In the genomic region with DNA sequence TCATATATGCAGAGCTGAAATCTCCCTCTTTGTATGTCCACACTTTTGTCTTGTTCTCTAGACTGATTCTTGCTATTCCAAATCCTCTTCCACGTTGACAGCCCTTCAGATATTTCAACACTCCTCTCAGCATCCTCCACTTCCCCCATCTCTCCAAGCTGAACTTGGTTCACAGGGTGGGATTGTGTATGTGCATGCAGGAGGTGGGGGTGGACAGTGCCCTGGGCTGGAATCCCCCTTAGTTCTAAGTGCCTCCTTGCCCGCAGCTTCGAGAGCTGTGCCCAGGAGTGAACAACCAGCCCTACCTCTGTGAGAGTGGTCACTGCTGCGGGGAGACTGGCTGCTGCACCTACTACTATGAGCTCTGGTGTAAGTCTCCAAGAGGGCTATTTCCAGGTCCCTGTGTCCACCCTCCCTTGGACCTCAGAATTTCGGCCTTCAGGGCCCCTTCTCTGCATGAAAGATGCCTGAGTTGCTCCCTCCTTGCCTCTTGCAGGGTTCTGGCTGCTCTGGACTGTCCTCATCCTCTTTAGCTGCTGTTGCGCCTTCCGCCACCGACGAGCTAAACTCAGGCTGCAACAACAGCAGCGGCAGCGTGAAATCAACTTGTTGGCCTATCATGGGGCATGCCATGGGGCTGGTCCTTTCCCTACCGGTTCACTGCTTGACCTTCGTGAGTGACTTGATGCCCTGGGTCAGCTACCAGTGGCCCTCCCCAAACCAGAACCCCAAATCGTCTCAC, we compare ENCODE assay signal across 9 cellular contexts. TPM values are rescaled to one million over a fixed set of nuclear protein-coding genes. Genes with fewer than 3 reads are reported as not detected.
DNase-seq lines count a peak whose midpoint lies in the region; ATAC-seq and TF ChIP-seq lines count a peak whose summit lies in the region.
"Had no signal": no experiment of that assay in that cellular context is flagged by ENCODE, and none has a peak within 500 bp of the region (broad histone marks: within the 10 kb centered on the region; RNA-seq: fewer than 3 reads in every experiment).

No MANE protein-coding gene starts in this region.

- H3K9me3 Mint-ChIP-seq in Caco-2 (ENCODE audit: unreplicated experiment) (no peaks in the 10 kb centered on the region), neural progenitor cell (no peaks in the 10 kb centered on the region)

- DNase-seq in Caco-2 (no peak), LNCaP clone FGC (ENCODE audit: low read depth) (no peak), choroid plexus epithelial cell (ENCODE audit: low read depth) (no peak), neural progenitor cell (ENCODE audit: low spot score) (no peak), C1 segment of cervical spinal cord (lab: John Stamatoyannopoulos, UW) (no peak), occipital lobe (lab: John Stamatoyannopoulos, UW) (no peak), substantia nigra (lab: John Stamatoyannopoulos, UW) (no peak)
- DNase-seq: foreskin keratinocyte had no signal

- POLR2A ChIA-PET in Caco-2 (lab: Charles Lee) = interaction anchor here (1.6 to 2.7 kb wide), 3 partner anchors 14 to 22 kb away, joined by 7 to 20 read pairs (median 20); partner anchors contain the start of gene MRPL53

- H2AFZ ChIP-seq in neural progenitor cell (replicated peaks) = no peak overlapping the region

- H3K4me1 ChIP-seq in Caco-2 = peaks cover 10% of the 10 kb centered on the region; the same call in 1 of the 2 replicates
- peaks cover 23% of the 10 kb centered on the region for H3K4me1 ChIP-seq in neural progenitor cell

- ATAC-seq in GM19395 (IDR thresholded peaks at IDR 0.05; ENCODE audit: unreplicated experiment) = no peak
- ATAC-seq: foreskin keratinocyte had no signal

- peaks cover 4% of the 10 kb centered on the region for H3K36me3 ChIP-seq in Caco-2 (ENCODE audit: control insufficient read depth, insufficient read depth, low read length)
- H3K36me3 ChIP-seq in neural progenitor cell = no peaks in the 10 kb centered on the region

- no peaks in the 10 kb centered on the region for H3K27me3 ChIP-seq in Caco-2 (replicated peaks; ENCODE audit: control insufficient read depth, insufficient read depth, low read length)
- H3K27me3 ChIP-seq in neural progenitor cell = no peaks in the 10 kb centered on the region
- H3K27me3 ChIP-seq: foreskin keratinocyte had no signal

- no peak overlapping the region for H3K9ac ChIP-seq in neural progenitor cell

- H3K9me3 ChIP-seq in Caco-2 = no peaks in the 10 kb centered on the region
- no peaks in the 10 kb centered on the region for H3K9me3 ChIP-seq in neural progenitor cell (ENCODE audit: low read depth)

- intact Hi-C loops in Caco-2 (cut with micrococcal nuclease; ENCODE audit: unreplicated experiment) = loop anchor here (2.0 kb wide), 1 partner anchor 47 kb away; the partner anchor contains the start of gene PCGF1

- H4K20me1 ChIP-seq in neural progenitor cell (ENCODE audit: low read depth) = no peaks in the 10 kb centered on the region

- H3F3A ChIP-seq in neural progenitor cell (ENCODE audit: low read depth) = peaks cover 40% of the 10 kb centered on the region

- H3K27ac Mint-ChIP-seq in Caco-2 (ENCODE audit: unreplicated experiment) (peak overlapping the region; percentile 74), neural progenitor cell (peak overlapping the region; percentile 50)

- H3K4me1 Mint-ChIP-seq in Caco-2 (ENCODE audit: low read depth, unreplicated experiment) (peaks cover 38% of the 10 kb centered on the region), neural progenitor cell (peaks cover 46% of the 10 kb centered on the region)

- H3K4me2 ChIP-seq in neural progenitor cell = peak overlapping the region; percentile 92

- H3K4me3 ChIP-seq in Caco-2 (ENCODE audit: low read depth, low read length) (peak overlapping the region; percentile 45), LNCaP clone FGC (ENCODE audit: low read depth, low read length) (peak overlapping the region; percentile 88), choroid plexus epithelial cell (ENCODE audit: low read depth, low read length) (peak overlapping the region; percentile 82), neural progenitor cell (peak overlapping the region; percentile 96)

- H3K79me2 ChIP-seq in neural progenitor cell (ENCODE audit: low read depth) = peaks cover 36% of the 10 kb centered on the region

- no TSS peak for BruUV-seq in Caco-2 (replicated peaks; lab: Mats Ljungman, UMichigan)

- H3K27ac ChIP-seq in neural progenitor cell (no peak overlapping the region), substantia nigra (ENCODE audit: low read depth, low read length, poor library complexity, severe bottlenecking) (no peak overlapping the region)

- peaks cover 71% of the 10 kb centered on the region for H3K36me3 Mint-ChIP-seq in Caco-2 (ENCODE audit: insufficient read depth, unreplicated experiment)
- peaks cover 12% of the 10 kb centered on the region for H3K36me3 Mint-ChIP-seq in neural progenitor cell

- no peaks in the 10 kb centered on the region for H3K27me3 Mint-ChIP-seq in Caco-2 (ENCODE audit: insufficient read depth, unreplicated experiment)
- H3K27me3 Mint-ChIP-seq in neural progenitor cell (ENCODE audit: insufficient read depth, low read depth) = peaks cover 20% of the 10 kb centered on the region

- no peak for TF ChIP-seq CTCF in Caco-2 (IDR thresholded peaks at IDR 0.05; ENCODE audit: insufficient read depth in 1 of 2, low read depth in 1 of 2, low read length in 1 of 2, severe bottlenecking in 1 of 2, unreplicated experiment in 1 of 2)
- no peak for TF ChIP-seq CTCF in LNCaP clone FGC (IDR thresholded peaks at IDR 0.05; ENCODE audit: control insufficient read depth, extremely low read depth, insufficient read depth)
- no peak for TF ChIP-seq CTCF in choroid plexus epithelial cell (conservative IDR thresholded peaks at IDR 0.05; ENCODE audit: low read depth, low read length)
- TF ChIP-seq CTCF in neural progenitor cell (IDR thresholded peaks at IDR 0.05) = no peak

- CTCF ChIA-PET in Caco-2 (lab: Charles Lee) = interaction anchor here (0.5 kb wide), 1 partner anchor 7 kb away, joined by 4 read pairs; no protein-coding TSS in a partner anchor

- H3K4me3 Mint-ChIP-seq in Caco-2 (ENCODE audit: unreplicated experiment) (peak overlapping the region; percentile 95), neural progenitor cell (peak overlapping the region; percentile 97)

RNA-seq across cellular contexts. Expression of gene WBP1, which starts 1.3 kb away (rescaled TPM):
- 53.4 and 54.8 TPM in 2 replicates for total RNA-seq in Caco-2 (2022)
- total RNA-seq in neural progenitor cell (ENCODE audit: low replicate concordance) = 38.2 and 132 TPM in 2 replicates
- 23.6 TPM for total RNA-seq in occipital lobe

RNA-seq across cellular contexts. Expression of gene INO80B, which starts 4.7 kb away (rescaled TPM):
- total RNA-seq in Caco-2 (2022) (25.2 and 29.1 TPM in 2 replicates), neural progenitor cell (ENCODE audit: low replicate concordance) (8.7 and 15.9 TPM in 2 replicates), occipital lobe (15.3 TPM)

RNA-seq across cellular contexts. Expression of gene MOGS, which starts 5.6 kb away (rescaled TPM):
- total RNA-seq in Caco-2 (2022) = 70.5 and 71.1 TPM in 2 replicates
- total RNA-seq in neural progenitor cell (ENCODE audit: low replicate concordance) = 32.0 and 68.3 TPM in 2 replicates
- total RNA-seq in occipital lobe = 22.5 TPM

RNA-seq across cellular contexts. Expression of gene MRPL53, which starts 12.9 kb away (rescaled TPM):
- total RNA-seq in Caco-2 (2022) = 88.4 and 102 TPM in 2 replicates
- 9.8 and 22.5 TPM in 2 replicates for total RNA-seq in neural progenitor cell (ENCODE audit: low replicate concordance)
- total RNA-seq in occipital lobe = 11.5 TPM

RNA-seq across cellular contexts. Expression of gene RTKN, which starts 17.8 kb away (rescaled TPM):
- total RNA-seq in Caco-2 (2022) (123 and 139 TPM in 2 replicates), neural progenitor cell (ENCODE audit: low replicate concordance) (11.4 and 40.0 TPM in 2 replicates), occipital lobe (6.7 TPM)

Comparison
In these comparisons a context has a peak if more than half of its experiments do, and no peak if none do; other contexts are left out.
1. H3K4me3 ChIP-seq: peak in every context shown above with its lines; median percentile 96 in neural progenitor cell; 88 in LNCaP clone FGC; 82 in choroid plexus epithelial cell; 45 in Caco-2.